1 cellular context compared by ENCODE assay signal in the genomic region with DNA sequence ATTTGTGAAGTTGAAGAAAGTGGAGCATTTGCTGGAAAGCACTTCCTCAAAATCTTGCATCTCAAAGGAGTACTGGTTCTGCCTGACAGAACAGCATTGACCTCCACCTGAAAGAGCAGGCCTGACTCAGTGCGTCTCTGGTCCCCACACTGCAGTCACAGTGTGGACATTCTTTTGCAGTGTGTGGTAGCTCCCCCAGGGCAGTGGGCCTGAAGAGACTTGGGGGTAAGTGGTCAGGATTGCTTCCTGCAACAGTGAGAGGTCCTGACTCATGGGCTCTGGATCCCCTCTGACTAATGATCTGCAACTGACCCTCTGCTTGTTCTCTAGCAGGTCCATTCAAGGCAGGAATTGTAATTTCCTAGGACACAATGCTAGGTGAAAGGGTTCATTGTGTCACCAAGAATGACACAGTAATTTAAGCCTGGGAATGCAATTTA.
TF ChIP-seq lines count a peak whose summit lies in the region.

No MANE protein-coding gene starts in this region.

TF ChIP-seq in H1, 55 proteins besides CTCF, POLR2A, EP300 and RAD21 (continued from another document):
- TF ChIP-seq, protein P1, sequence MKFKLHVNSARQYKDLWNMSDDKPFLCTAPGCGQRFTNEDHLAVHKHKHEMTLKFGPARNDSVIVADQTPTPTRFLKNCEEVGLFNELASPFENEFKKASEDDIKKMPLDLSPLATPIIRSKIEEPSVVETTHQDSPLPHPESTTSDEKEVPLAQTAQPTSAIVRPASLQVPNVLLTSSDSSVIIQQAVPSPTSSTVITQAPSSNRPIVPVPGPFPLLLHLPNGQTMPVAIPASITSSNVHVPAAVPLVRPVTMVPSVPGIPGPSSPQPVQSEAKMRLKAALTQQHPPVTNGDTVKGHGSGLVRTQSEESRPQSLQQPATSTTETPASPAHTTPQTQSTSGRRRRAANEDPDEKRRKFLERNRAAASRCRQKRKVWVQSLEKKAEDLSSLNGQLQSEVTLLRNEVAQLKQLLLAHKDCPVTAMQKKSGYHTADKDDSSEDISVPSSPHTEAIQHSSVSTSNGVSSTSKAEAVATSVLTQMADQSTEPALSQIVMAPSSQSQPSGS (IDR thresholded peaks at IDR 0.05; ENCODE audit: low read length), result no peak
- no peak for TF ChIP-seq MAX (IDR thresholded peaks at IDR 0.05)
- TF ChIP-seq JUND (IDR thresholded peaks at IDR 0.05; ENCODE audit: low read length), result no peak
- TF ChIP-seq HDAC6 (IDR thresholded peaks at IDR 0.05; ENCODE audit: low read depth, low read length), result no peak
